ENCODE assay signal across 27 cellular contexts in genomic region chrX:12308420-12308819, GRCh38.
DNase-seq lines count a peak whose midpoint lies in the region; ATAC-seq and TF ChIP-seq lines count a peak whose summit lies in the region.
"Had no signal": no experiment of that assay in that cellular context is flagged by ENCODE, and none has a peak within 500 bp of the region (broad histone marks: within the 10 kb centered on the region; RNA-seq: fewer than 3 reads in every experiment).

No MANE protein-coding gene starts in this region.

- no peaks in the 10 kb centered on the region for H3K4me1 ChIP-seq in heart left ventricle
- H3K4me1 ChIP-seq: gastroesophageal sphincter, left lung, thyroid gland had no signal

- CTCF ChIA-PET in activated CD8-positive, alpha-beta memory T cell treated with anti-CD3 and anti-CD28 coated beads, Interleukin-2, amount 10 ng/mL, durations not matched to agents 7 days and 5 days (lab: Charles Lee), result no interaction called here

- H3K9me3 ChIP-seq in heart left ventricle, result no peaks in the 10 kb centered on the region
- H3K9me3 ChIP-seq: gastroesophageal sphincter, left lung, SK-N-SH, thyroid gland had no signal

- no peaks in the 10 kb centered on the region for H3K36me3 ChIP-seq in heart left ventricle
- H3K36me3 ChIP-seq: gastroesophageal sphincter, left lung, thyroid gland had no signal

- H3K4me3 ChIP-seq in heart left ventricle, result no peak overlapping the region
- H3K4me3 ChIP-seq: gastroesophageal sphincter, left lung, thyroid gland had no signal

- no peak overlapping the region for H3K27ac Mint-ChIP-seq in activated CD8-positive, alpha-beta memory T cell treated with anti-CD3 and anti-CD28 coated beads, Interleukin-2, amount 10 ng/mL, durations not matched to agents 7 days and 5 days
- H3K27ac Mint-ChIP-seq: B cell; CD8-positive, alpha-beta T cell; naive B cell; stimulated activated naive CD8-positive, alpha-beta T cell treated with anti-CD3 and anti-CD28 coated beads, Interleukin-15, amount 100 ng/mL, for 72 hours; T-helper 2 cell treated with Interferon-gamma antibody and Interleukin-4, amounts not matched to agents 5 μg/mL and 100 μg/mL, for 36 hours had no signal

- DNase-seq in Right ventricle myocardium superior, result no peak
- DNase-seq in cardiac septum (ENCODE audit: low spot score), result no peak
- peak; percentile 2 to 59 for DNase-seq in NCI-H526 (lab: John Stamatoyannopoulos, UW)
- no peak for DNase-seq in heart left ventricle
- DNase-seq in GM03348 (ENCODE audit: low spot score), result no peak
- no peak for DNase-seq in glomerular visceral epithelial cell (ENCODE audit: extremely low spot score)
- no peak for DNase-seq in activated CD8-positive, alpha-beta memory T cell treated with anti-CD3 and anti-CD28 coated beads, Interleukin-2, amount 10 ng/mL, durations not matched to agents 7 days and 5 days
- DNase-seq: activated CD4-positive, alpha-beta T cell treated with anti-CD3 and anti-CD28 coated beads for 4 hours; activated gamma-delta T cell treated with Interleukin-2 at 50 U/mL for 16 hours; activated T-cell treated with anti-CD3 and anti-CD28 coated beads, Interleukin-2, amount 50 U/mL, for 4 hours; caudate nucleus; CD8-positive, alpha-beta T cell; GF-D8; HCEC 1CT; left lung; naive B cell; NCI-H2107; NCI-H510A treated with DMSO at 0.1 percent for 48 hours; RPMI8226; SK-N-SH; small intestine; stimulated activated naive CD8-positive, alpha-beta T cell treated with anti-CD3 and anti-CD28 coated beads, Interleukin-15, amount 100 ng/mL, for 72 hours; thyroid gland had no signal

- peak overlapping the region in 1 of 12 donors; percentile 31 for H3K27ac ChIP-seq in heart left ventricle
- H3K27ac ChIP-seq: gastroesophageal sphincter, left lung, thyroid gland had no signal

- no peak for TF ChIP-seq POLR2A in heart left ventricle (IDR thresholded peaks at IDR 0.05)

- ATAC-seq in Right ventricle myocardium superior (ENCODE audit: poor library complexity), result peak; percentile 51
- ATAC-seq in heart left ventricle, result peak in 3 of 4 donors; percentile 63 to 89 (median 77)
- ATAC-seq in GM18520 (IDR thresholded peaks at IDR 0.05; ENCODE audit: unreplicated experiment), result no peak
- no peak for ATAC-seq in activated CD8-positive, alpha-beta memory T cell treated with anti-CD3 and anti-CD28 coated beads, Interleukin-2, amount 10 ng/mL, durations not matched to agents 7 days and 5 days
- ATAC-seq: activated T-cell treated with anti-CD3 and anti-CD28 coated beads, Interleukin-2, amount 50 U/mL, for 4 hours; CD8-positive, alpha-beta T cell; gastroesophageal sphincter; left lung; stimulated activated naive CD8-positive, alpha-beta T cell treated with anti-CD3 and anti-CD28 coated beads, Interleukin-15, amount 100 ng/mL, for 72 hours had no signal

- WGBS in heart left ventricle, 4 donors, result 59 to 72% (median 67%) methylated on average over 4 of the region's 4 CpGs

- H3K4me1 Mint-ChIP-seq in activated CD8-positive, alpha-beta memory T cell treated with anti-CD3 and anti-CD28 coated beads, Interleukin-2, amount 10 ng/mL, durations not matched to agents 7 days and 5 days, result no peaks in the 10 kb centered on the region
- H3K4me1 Mint-ChIP-seq: stimulated activated naive CD8-positive, alpha-beta T cell treated with anti-CD3 and anti-CD28 coated beads, Interleukin-15, amount 100 ng/mL, for 72 hours had no signal

- no peaks in the 10 kb centered on the region for H3K36me3 Mint-ChIP-seq in activated CD8-positive, alpha-beta memory T cell treated with anti-CD3 and anti-CD28 coated beads, Interleukin-2, amount 10 ng/mL, durations not matched to agents 7 days and 5 days
- H3K36me3 Mint-ChIP-seq: CD8-positive, alpha-beta T cell; naive B cell had no signal

- TF ChIP-seq CTCF in heart left ventricle (IDR thresholded peaks at IDR 0.05), result no peak

- no peaks in the 10 kb centered on the region for H3K27me3 ChIP-seq in heart left ventricle
- H3K27me3 ChIP-seq: gastroesophageal sphincter, left lung, thyroid gland had no signal

- intact Hi-C loops in Right ventricle myocardium superior (cut with DNase I) (no loop called here), cardiac septum (cut with DNase I) (no loop called here), heart left ventricle (cut with DNase I) (no loop called here)

- no peaks in the 10 kb centered on the region for H3K9me3 Mint-ChIP-seq in activated CD8-positive, alpha-beta memory T cell treated with anti-CD3 and anti-CD28 coated beads, Interleukin-2, amount 10 ng/mL, durations not matched to agents 7 days and 5 days (ENCODE audit: low read depth)
- H3K9me3 Mint-ChIP-seq: activated T-cell treated with anti-CD3 and anti-CD28 coated beads, Interleukin-2, amount 50 U/mL, for 4 hours; CD8-positive, alpha-beta T cell; stimulated activated naive CD8-positive, alpha-beta T cell treated with anti-CD3 and anti-CD28 coated beads, Interleukin-15, amount 100 ng/mL, for 72 hours; T-helper 2 cell treated with Interferon-gamma antibody and Interleukin-4, amounts not matched to agents 5 μg/mL and 100 μg/mL, for 36 hours had no signal

- H3K4me3 Mint-ChIP-seq in activated CD8-positive, alpha-beta memory T cell treated with anti-CD3 and anti-CD28 coated beads, Interleukin-2, amount 10 ng/mL, durations not matched to agents 7 days and 5 days, result no peak overlapping the region
- H3K4me3 Mint-ChIP-seq: activated T-cell treated with anti-CD3 and anti-CD28 coated beads, Interleukin-2, amount 50 U/mL, for 4 hours; B cell; CD8-positive, alpha-beta T cell; naive B cell; stimulated activated naive CD8-positive, alpha-beta T cell treated with anti-CD3 and anti-CD28 coated beads, Interleukin-15, amount 100 ng/mL, for 72 hours; T-helper 2 cell treated with Interferon-gamma antibody and Interleukin-4, amounts not matched to agents 5 μg/mL and 100 μg/mL, for 36 hours had no signal

- H3K27me3 Mint-ChIP-seq in activated CD8-positive, alpha-beta memory T cell treated with anti-CD3 and anti-CD28 coated beads, Interleukin-2, amount 10 ng/mL, durations not matched to agents 7 days and 5 days, result no peaks in the 10 kb centered on the region
- H3K27me3 Mint-ChIP-seq: stimulated activated naive CD8-positive, alpha-beta T cell treated with anti-CD3 and anti-CD28 coated beads, Interleukin-15, amount 100 ng/mL, for 72 hours had no signal

Comparison
In these comparisons a context has a peak if more than half of its experiments do, and no peak if none do; other contexts are left out.
1. ATAC-seq: peak in Right ventricle myocardium superior (single experiment) and heart left ventricle (3 of 4); none in GM18520 (single experiment) and activated CD8-positive, alpha-beta memory T cell treated with anti-CD3 and anti-CD28 coated beads, Interleukin-2, amount 10 ng/mL, durations not matched to agents 7 days and 5 days (single experiment).
2. DNase-seq: peak in NCI-H526 (2 of 2); none in Right ventricle myocardium superior (single experiment), cardiac septum (single experiment), heart left ventricle (0 of 5), GM03348 (single experiment), glomerular visceral epithelial cell (single experiment) and activated CD8-positive, alpha-beta memory T cell treated with anti-CD3 and anti-CD28 coated beads, Interleukin-2, amount 10 ng/mL, durations not matched to agents 7 days and 5 days (single experiment).